Comparison of ENCODE assay signal across 21 cellular contexts in the genomic region with DNA sequence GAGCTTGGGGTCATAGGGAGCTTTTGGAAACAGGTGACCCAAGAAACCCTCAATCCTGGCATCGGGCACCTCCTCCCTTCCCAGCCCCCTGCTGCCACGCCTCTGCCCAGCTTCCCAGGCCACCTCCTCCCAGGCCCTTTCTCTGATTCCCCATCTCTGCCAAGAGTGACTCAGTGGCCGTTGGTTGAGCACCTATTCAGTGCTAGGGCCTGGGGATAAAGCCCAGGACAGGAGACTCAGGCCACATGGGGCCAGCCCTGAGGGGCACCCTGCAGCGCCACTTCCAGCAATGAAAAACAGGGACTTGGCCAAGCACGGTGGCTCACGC.
A peak's percentile ranks its signal among the peaks of the same experiment; 100 is the strongest.
DNase-seq lines count a peak whose midpoint lies in the region; ATAC-seq and TF ChIP-seq lines count a peak whose summit lies in the region.
"Had no signal": no experiment of that assay in that cellular context is flagged by ENCODE, and none has a peak within 500 bp of the region (broad histone marks: within the 10 kb centered on the region; RNA-seq: fewer than 3 reads in every experiment).

No MANE protein-coding gene starts in this region.

- H3K9me3 Mint-ChIP-seq in endothelial cell (ENCODE audit: unreplicated experiment) (no peaks in the 10 kb centered on the region), neural crest cell (no peaks in the 10 kb centered on the region)
- H3K9me3 Mint-ChIP-seq: activated B cell treated with CpG ODN at 0.5 μM for 24 hours; effector memory CD8-positive, alpha-beta T cell had no signal

- ATAC-seq in T-helper 17 cell: no peak
- ATAC-seq: effector memory CD8-positive, alpha-beta T cell; GM12878; right cardiac atrium had no signal

- no peak for DNase-seq in T-helper 17 cell
- no peak for DNase-seq in endothelial cell (ENCODE audit: low spot score)
- no peak for DNase-seq in neural crest cell (ENCODE audit: low read depth, low spot score)
- no peak for DNase-seq in DMS79 treated with DMSO at 0.1 percent for 48 hours (lab: John Stamatoyannopoulos, UW)
- DNase-seq in KBM-7: no peak
- no peak for DNase-seq in activated gamma-delta T cell treated with Interleukin-2 at 50 U/mL for 16 hours
- DNase-seq: activated B cell treated with CpG ODN at 0.5 μM for 24 hours; AML-193; central memory CD4-positive, alpha-beta T cell; effector memory CD8-positive, alpha-beta T cell; GF-D8; Kasumi-1; NCI-H1105; NCI-H2171; NCI-H748 treated with DMSO at 0.1 percent for 48 hours; OCI-M1 had no signal

- H3K36me3 Mint-ChIP-seq in T-helper 17 cell (ENCODE audit: low read depth): no peaks in the 10 kb centered on the region
- peaks cover 19% of the 10 kb centered on the region for H3K36me3 Mint-ChIP-seq in endothelial cell (ENCODE audit: low read depth, unreplicated experiment)
- peaks cover 3% of the 10 kb centered on the region for H3K36me3 Mint-ChIP-seq in neural crest cell (ENCODE audit: low read depth)

- in situ Hi-C loops in KBM-7 (cut with MboI; ENCODE audit: low pct_unique_long_range_greater_than_20kb, low sequenced_read_pairs): no loop called here

- H3K27ac Mint-ChIP-seq in T-helper 17 cell (peak overlapping the region; percentile 11), endothelial cell (ENCODE audit: unreplicated experiment) (peak overlapping the region; percentile 97), neural crest cell (ENCODE audit: unreplicated experiment) (peak overlapping the region; percentile 50)
- H3K27ac Mint-ChIP-seq: activated B cell treated with CpG ODN at 0.5 μM for 24 hours had no signal

- H3K4me1 Mint-ChIP-seq in T-helper 17 cell: peaks cover 16% of the 10 kb centered on the region
- H3K4me1 Mint-ChIP-seq in endothelial cell (ENCODE audit: unreplicated experiment): peaks cover 44% of the 10 kb centered on the region
- peaks cover 71% of the 10 kb centered on the region for H3K4me1 Mint-ChIP-seq in neural crest cell

- peak overlapping the region; percentile 100 for H3K27ac ChIP-seq in temporal lobe (ENCODE audit: low read depth, low read length)
- H3K27ac ChIP-seq: neutrophil, SJSA1 had no signal

- H3K4me3 Mint-ChIP-seq in T-helper 17 cell (no peak overlapping the region), endothelial cell (ENCODE audit: unreplicated experiment) (no peak overlapping the region), neural crest cell (peak overlapping the region; percentile 49)
- H3K4me3 Mint-ChIP-seq: activated B cell treated with CpG ODN at 0.5 μM for 24 hours; effector memory CD8-positive, alpha-beta T cell had no signal

- no peaks in the 10 kb centered on the region for H3K27me3 Mint-ChIP-seq in T-helper 17 cell
- H3K27me3 Mint-ChIP-seq in endothelial cell (ENCODE audit: unreplicated experiment): peaks cover 21% of the 10 kb centered on the region
- peaks cover 5% of the 10 kb centered on the region for H3K27me3 Mint-ChIP-seq in neural crest cell (ENCODE audit: low read depth)
- H3K27me3 Mint-ChIP-seq: activated B cell treated with CpG ODN at 0.5 μM for 24 hours; effector memory CD8-positive, alpha-beta T cell had no signal

- TF ChIP-seq CTCF in endothelial cell (IDR thresholded peaks at IDR 0.05; ENCODE audit: unreplicated experiment) (no peak), neural crest cell (conservative IDR thresholded peaks at IDR 0.05) (no peak)

- no peaks in the 10 kb centered on the region for H3K9me3 ChIP-seq in T-helper 17 cell (ENCODE audit: control insufficient read depth, low read length, poor library complexity, severe bottlenecking)
- H3K9me3 ChIP-seq: neutrophil, SJSA1 had no signal

Comparison
In these comparisons a context has a peak if more than half of its experiments do, and no peak if none do; other contexts are left out.
1. H3K27ac Mint-ChIP-seq: peak in every context shown above with its lines; median percentile 97 in endothelial cell; 50 in neural crest cell; 11 in T-helper 17 cell.